In the genomic region with DNA sequence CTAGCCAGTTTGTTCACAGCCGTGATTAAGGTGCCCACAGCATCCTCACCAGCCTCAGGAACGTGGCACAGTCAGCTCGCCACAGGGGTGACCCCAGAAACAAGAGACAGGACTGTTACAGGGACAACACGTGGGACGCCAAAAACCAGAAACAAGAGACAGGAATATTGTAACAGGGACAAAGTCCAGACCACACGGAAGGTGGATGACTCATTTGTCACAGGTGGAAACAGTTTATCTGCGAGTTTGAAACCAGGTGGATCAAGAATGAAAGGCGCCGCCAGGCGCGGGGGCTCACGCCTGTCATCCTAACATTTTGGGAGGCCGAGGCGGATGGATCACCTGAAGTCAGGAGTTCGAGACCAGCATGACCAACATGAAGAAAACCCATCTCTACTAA, we compare ENCODE assay signal across 1 cellular context.
TF ChIP-seq lines count a peak whose summit lies in the region.

No MANE protein-coding gene starts in this region.

TF ChIP-seq in liver, 16 proteins besides CTCF, POLR2A, EP300 and RAD21 (continued from another document):
- TF ChIP-seq REST (IDR thresholded peaks at IDR 0.05) (peak; percentile 19), FOXA2 (IDR thresholded peaks at IDR 0.05) (peak; percentile 58)
- TF ChIP-seq, protein P1, sequence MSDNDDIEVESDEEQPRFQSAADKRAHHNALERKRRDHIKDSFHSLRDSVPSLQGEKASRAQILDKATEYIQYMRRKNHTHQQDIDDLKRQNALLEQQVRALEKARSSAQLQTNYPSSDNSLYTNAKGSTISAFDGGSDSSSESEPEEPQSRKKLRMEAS (IDR thresholded peaks at IDR 0.05): peak; percentile 88
TF ChIP-seq in liver: peak in this region for 10; not testable (repeated sequence) for 6.
